19 cellular contexts compared by ENCODE assay signal in genomic region chr16:51759999-51760398, GRCh38.
A peak's percentile ranks its signal among the peaks of the same experiment; 100 is the strongest.
DNase-seq lines count a peak whose midpoint lies in the region; ATAC-seq and TF ChIP-seq lines count a peak whose summit lies in the region.
"Had no signal": no experiment of that assay in that cellular context is flagged by ENCODE, and none has a peak within 500 bp of the region (broad histone marks: within the 10 kb centered on the region; RNA-seq: fewer than 3 reads in every experiment).

No MANE protein-coding gene starts in this region.

- DNase-seq in NCI-H82 (lab: John Stamatoyannopoulos, UW) = peak; percentile 23
- no peak for DNase-seq in NCI-H82 treated with DMSO at 0.1 percent for 48 hours (lab: John Stamatoyannopoulos, UW; ENCODE audit: unreplicated experiment)
- no peak for DNase-seq in hepatocyte (ENCODE audit: low spot score)
- peak in 1 of 2 donors; percentile 39 for DNase-seq in thyroid gland
- DNase-seq in stimulated activated CD4-positive, alpha-beta T cell treated with anti-CD3 and anti-CD28 coated beads, Interleukin-4, amount 100 ng/mL, for 4 hours = no peak
- DNase-seq: CD4-positive, CD25-positive, alpha-beta regulatory T cell; CD8-positive, alpha-beta memory T cell; COR-L47; DMS153; DMS79; GDM1; HCEC 1CT; HFFc6; IMR-90 had no signal

- H3K27me3 ChIP-seq in HUES6 (ENCODE audit: control insufficient read depth, insufficient read depth, low read length) = no peaks in the 10 kb centered on the region
- peaks cover 74% of the 10 kb centered on the region for H3K27me3 ChIP-seq in hepatocyte
- no peaks in the 10 kb centered on the region for H3K27me3 ChIP-seq in thyroid gland

- peaks cover 74% of the 10 kb centered on the region for H3K4me1 ChIP-seq in HUES6 (ENCODE audit: control insufficient read depth, insufficient read depth, low read length)
- H3K4me1 ChIP-seq in hepatocyte (ENCODE audit: insufficient read depth) = no peaks in the 10 kb centered on the region
- H3K4me1 ChIP-seq in thyroid gland = peaks cover 33 to 44% of the 10 kb centered on the region in 2 donors

- no peaks in the 10 kb centered on the region for H4K20me1 ChIP-seq in hepatocyte (ENCODE audit: insufficient read depth, poor library complexity, severe bottlenecking)

- H3K79me2 ChIP-seq in hepatocyte = no peaks in the 10 kb centered on the region

- intact Hi-C loops in thyroid gland (cut with DNase I) = loop anchor here (5.0 kb wide), 1 partner anchor 608 kb away; the partner anchor contains the start of gene SALL1

- H3K9ac ChIP-seq in HUES6 (ENCODE audit: low read length) = peak overlapping the region; percentile 15

- ATAC-seq in HG03342 (IDR thresholded peaks at IDR 0.05; ENCODE audit: unreplicated experiment) = no peak
- ATAC-seq: GM23338, K562 had no signal

- H3K9me3 ChIP-seq in HUES6 (ENCODE audit: control insufficient read depth, insufficient read depth, low read depth, low read length) (no peaks in the 10 kb centered on the region), hepatocyte (ENCODE audit: low read depth) (no peaks in the 10 kb centered on the region), thyroid gland (no peaks in the 10 kb centered on the region)

- H3K27ac ChIP-seq in HUES6 (ENCODE audit: low read depth, low read length) (no peak overlapping the region; the same call in 1 of the 2 replicates), hepatocyte (peak overlapping the region; percentile 69), thyroid gland (peak overlapping the region; percentile 88 to 93 (median 90))
- H3K27ac ChIP-seq: HL-60 had no signal

- no peak overlapping the region for H2AFZ ChIP-seq in hepatocyte

- no peak for TF ChIP-seq CTCF in hepatocyte (IDR thresholded peaks at IDR 0.05; ENCODE audit: poor library complexity)
- no peak for TF ChIP-seq CTCF in thyroid gland (IDR thresholded peaks at IDR 0.05)

- TF ChIP-seq POLR2A in thyroid gland (IDR thresholded peaks at IDR 0.05) = no peak

- H3K4me3 ChIP-seq in HUES6 (ENCODE audit: low read depth, low read length) (no peak overlapping the region), hepatocyte (no peak overlapping the region), thyroid gland (replicated peaks in 1 of 3) (peak overlapping the region in 1 of 3 donors; percentile 3)
- H3K4me3 ChIP-seq: GM23338, K562 had no signal

- no peaks in the 10 kb centered on the region for H3K9me2 ChIP-seq in hepatocyte (replicated peaks; ENCODE audit: insufficient read depth)

- peak overlapping the region; percentile 49 for H3K4me2 ChIP-seq in hepatocyte

- WGBS in hepatocyte (ENCODE audit: low lambda C conversion rate, missing lambda C conversion rate) = 39% methylated on average over 5 of the region's 5 CpGs
- 21 to 29% methylated on average over 5 of the region's 5 CpGs for WGBS in thyroid gland, 2 donors

- no peaks in the 10 kb centered on the region for H3K36me3 ChIP-seq in HUES6 (ENCODE audit: control insufficient read depth, insufficient read depth, low read length)
- H3K36me3 ChIP-seq in hepatocyte (replicated peaks; ENCODE audit: insufficient read depth, low read depth) = no peaks in the 10 kb centered on the region
- H3K36me3 ChIP-seq in thyroid gland = no peaks in the 10 kb centered on the region
